Comparison of ENCODE assay signal across 16 cellular contexts in genomic region chr6:57159127-57159526, GRCh38. TPM values are rescaled to one million over a fixed set of nuclear protein-coding genes. Genes with fewer than 3 reads are reported as not detected.
A peak's percentile ranks its signal among the peaks of the same experiment; 100 is the strongest.
DNase-seq lines count a peak whose midpoint lies in the region; ATAC-seq and TF ChIP-seq lines count a peak whose summit lies in the region.
"Had no signal": no experiment of that assay in that cellular context is flagged by ENCODE, and none has a peak within 500 bp of the region (broad histone marks: within the 10 kb centered on the region; RNA-seq: fewer than 3 reads in every experiment).

No MANE protein-coding gene starts in this region.

- H4K20me1 ChIP-seq in mammary epithelial cell (ENCODE audit: insufficient read depth, low read length), result no peaks in the 10 kb centered on the region
- H4K20me1 ChIP-seq: BLaER1 treated with 17β-estradiol and CSF1 and Interleukin-3, amounts not matched to agents 10 nM and 100 nM had no signal

- no TSS peak for BruUV-seq in mammary epithelial cell (replicated peaks; lab: Mats Ljungman, UMichigan)

- H3K4me3 Mint-ChIP-seq in activated T-cell treated with anti-CD3 and anti-CD28 coated beads, Interleukin-2, amount 50 U/mL, for 72 hours, result no peak overlapping the region
- no peak overlapping the region for H3K4me3 Mint-ChIP-seq in activated T-cell treated with anti-CD3 and anti-CD28 coated beads, Interleukin-2, amount 50 U/mL, for 24 hours
- H3K4me3 Mint-ChIP-seq: CD4-positive, CD25-positive, alpha-beta regulatory T cell had no signal

- peaks cover 15% of the 10 kb centered on the region for H3K4me1 Mint-ChIP-seq in activated T-cell treated with anti-CD3 and anti-CD28 coated beads, Interleukin-2, amount 50 U/mL, for 72 hours (ENCODE audit: low read depth)
- H3K4me1 Mint-ChIP-seq in activated T-cell treated with anti-CD3 and anti-CD28 coated beads, Interleukin-2, amount 50 U/mL, for 24 hours (ENCODE audit: low read depth), result peaks cover 10% of the 10 kb centered on the region

- H3K27me3 Mint-ChIP-seq in activated T-cell treated with anti-CD3 and anti-CD28 coated beads, Interleukin-2, amount 50 U/mL, for 72 hours (ENCODE audit: low read depth), result no peaks in the 10 kb centered on the region
- H3K27me3 Mint-ChIP-seq in activated T-cell treated with anti-CD3 and anti-CD28 coated beads, Interleukin-2, amount 50 U/mL, for 24 hours, result no peaks in the 10 kb centered on the region
- H3K27me3 Mint-ChIP-seq: CD4-positive, CD25-positive, alpha-beta regulatory T cell had no signal

- H3K36me3 Mint-ChIP-seq in activated T-cell treated with anti-CD3 and anti-CD28 coated beads, Interleukin-2, amount 50 U/mL, for 72 hours (ENCODE audit: insufficient read depth in 2 of 2), result peaks cover 6 to 15% of the 10 kb centered on the region in 2 donors
- H3K36me3 Mint-ChIP-seq in activated T-cell treated with anti-CD3 and anti-CD28 coated beads, Interleukin-2, amount 50 U/mL, for 24 hours (ENCODE audit: low read depth), result peaks cover 81% of the 10 kb centered on the region

- H2AFZ ChIP-seq in mammary epithelial cell (ENCODE audit: low read depth, low read length), result no peak overlapping the region
- H2AFZ ChIP-seq: GM23248 had no signal

- in situ Hi-C loops in mammary epithelial cell (cut with MboI; ENCODE audit: low sequenced_read_pairs in 2 of 2), result no loop called here

- TF ChIP-seq POLR2A in right lobe of liver (IDR thresholded peaks at IDR 0.05) (no peak), esophagus squamous epithelium (IDR thresholded peaks at IDR 0.05) (no peak)

- H3K4me1 ChIP-seq in mammary epithelial cell (ENCODE audit: insufficient read depth, low read length) (peaks cover 17% of the 10 kb centered on the region), foreskin keratinocyte (peaks cover 15% of the 10 kb centered on the region), right lobe of liver (no peaks in the 10 kb centered on the region), esophagus squamous epithelium (no peaks in the 10 kb centered on the region)
- H3K4me1 ChIP-seq: BLaER1 treated with 17β-estradiol and CSF1 and Interleukin-3, amounts not matched to agents 10 nM and 100 nM had no signal

- H3K9me3 Mint-ChIP-seq in activated T-cell treated with anti-CD3 and anti-CD28 coated beads, Interleukin-2, amount 50 U/mL, for 72 hours, result peaks cover 0 to 2% of the 10 kb centered on the region in 2 donors
- peaks cover 7% of the 10 kb centered on the region for H3K9me3 Mint-ChIP-seq in activated T-cell treated with anti-CD3 and anti-CD28 coated beads, Interleukin-2, amount 50 U/mL, for 24 hours

- H3K79me2 ChIP-seq in mammary epithelial cell (ENCODE audit: insufficient read depth, low read length), result no peaks in the 10 kb centered on the region

- dilution Hi-C loops in mammary epithelial cell (cut with HindIII; ENCODE audit: low sequenced_read_pairs), result no loop called here

- DNase-seq in activated T-cell treated with anti-CD3 and anti-CD28 coated beads, Interleukin-2, amount 50 U/mL, for 72 hours, result no peak
- DNase-seq in activated T-cell treated with anti-CD3 and anti-CD28 coated beads, Interleukin-2, amount 50 U/mL, for 24 hours, result no peak
- DNase-seq in mammary epithelial cell (peak; percentile 74), foreskin keratinocyte (peak; percentile 66 to 85), right lobe of liver (no peak), esophagus squamous epithelium (lab: John Stamatoyannopoulos, UW) (no peak)
- DNase-seq: ACHN; Calu3; CD4-positive, CD25-positive, alpha-beta regulatory T cell; DMS 273 treated with DMSO at 0.1 percent for 48 hours; DMS79 had no signal

- WGBS in mammary epithelial cell (ENCODE audit: low coverage, missing lambda C conversion rate), result 53% methylated on average over 2 of the region's 2 CpGs
- WGBS in right lobe of liver (ENCODE audit: insufficient coverage, low coverage, low lambda C conversion rate, missing lambda C conversion rate), result 87% methylated on average over 2 of the region's 2 CpGs
- 39 to 48% methylated on average over 2 of the region's 2 CpGs for WGBS in esophagus squamous epithelium, 2 donors

- H3K27ac ChIP-seq in mammary epithelial cell (ENCODE audit: insufficient read depth, low read depth, low read length) (no peak overlapping the region), foreskin keratinocyte (no peak overlapping the region), right lobe of liver (no peak overlapping the region), esophagus squamous epithelium (no peak overlapping the region)
- H3K27ac ChIP-seq: BLaER1 treated with 17β-estradiol and CSF1 and Interleukin-3, amounts not matched to agents 10 nM and 100 nM; GM23248 had no signal

- H3K27ac Mint-ChIP-seq in activated T-cell treated with anti-CD3 and anti-CD28 coated beads, Interleukin-2, amount 50 U/mL, for 72 hours, result no peak overlapping the region
- H3K27ac Mint-ChIP-seq in activated T-cell treated with anti-CD3 and anti-CD28 coated beads, Interleukin-2, amount 50 U/mL, for 24 hours, result no peak overlapping the region
- H3K27ac Mint-ChIP-seq: CD4-positive, CD25-positive, alpha-beta regulatory T cell had no signal

- no peak overlapping the region for H3K9ac ChIP-seq in mammary epithelial cell (ENCODE audit: insufficient read depth, low read length)
- H3K9ac ChIP-seq: BLaER1 treated with 17β-estradiol and CSF1 and Interleukin-3, amounts not matched to agents 10 nM and 100 nM; GM23248 had no signal

- peak overlapping the region; percentile 34 for H3K4me2 ChIP-seq in mammary epithelial cell (ENCODE audit: insufficient read depth, low read depth, low read length)
- H3K4me2 ChIP-seq: BLaER1 treated with 17β-estradiol and CSF1 and Interleukin-3, amounts not matched to agents 10 nM and 100 nM had no signal

- CTCF ChIA-PET in mammary epithelial cell (lab: Charles Lee; ENCODE audit: low non-redundant PET), result no interaction called here

- H3K9me3 ChIP-seq in mammary epithelial cell (replicated peaks; ENCODE audit: insufficient read depth, low read length) (no peaks in the 10 kb centered on the region), right lobe of liver (no peaks in the 10 kb centered on the region), esophagus squamous epithelium (peaks cover 0 to 6% (median 0%) of the 10 kb centered on the region in 3 donors)

- intact Hi-C loops in mammary epithelial cell (cut with micrococcal nuclease) (no loop called here), right lobe of liver (cut with DNase I) (no loop called here), esophagus squamous epithelium (cut with DNase I) (no loop called here)

- no peak overlapping the region for H3K4me3 ChIP-seq in mammary epithelial cell (replicated peaks in 1 of 3; ENCODE audit: insufficient read depth in 1 of 3, low read depth in 2 of 3, low read length in 3 of 3)
- H3K4me3 ChIP-seq in right lobe of liver, result no peak overlapping the region
- no peak overlapping the region for H3K4me3 ChIP-seq in esophagus squamous epithelium
- H3K4me3 ChIP-seq: BLaER1 treated with 17β-estradiol and CSF1 and Interleukin-3, amounts not matched to agents 10 nM and 100 nM; GM12878; GM23248 had no signal

- peak; percentile 57 to 71 for ATAC-seq in activated T-cell treated with anti-CD3 and anti-CD28 coated beads, Interleukin-2, amount 50 U/mL, for 72 hours (replicated peaks in 1 of 2)
- peak; percentile 94 for ATAC-seq in foreskin keratinocyte
- no peak for ATAC-seq in HG03460 (IDR thresholded peaks at IDR 0.05; ENCODE audit: unreplicated experiment)
- ATAC-seq in right lobe of liver, result no peak
- ATAC-seq: GM12878, HepG2 had no signal

- TF ChIP-seq CTCF in mammary epithelial cell (conservative IDR thresholded peaks at IDR 0.05 in 1 of 2, IDR thresholded peaks at IDR 0.05 in 1 of 2; ENCODE audit: extremely low read depth in 1 of 2, insufficient read depth in 1 of 2, low read depth in 1 of 2, low read length in 2 of 2) (no peak), foreskin keratinocyte (conservative IDR thresholded peaks at IDR 0.05) (no peak), right lobe of liver (IDR thresholded peaks at IDR 0.05) (no peak), esophagus squamous epithelium (IDR thresholded peaks at IDR 0.05) (no peak)

- no peaks in the 10 kb centered on the region for H3K27me3 ChIP-seq in mammary epithelial cell (ENCODE audit: insufficient read depth, low read length)
- H3K27me3 ChIP-seq in foreskin keratinocyte, result no peaks in the 10 kb centered on the region
- H3K27me3 ChIP-seq in right lobe of liver, result no peaks in the 10 kb centered on the region
- H3K27me3 ChIP-seq in esophagus squamous epithelium, result no peaks in the 10 kb centered on the region
- H3K27me3 ChIP-seq: BLaER1 treated with 17β-estradiol and CSF1 and Interleukin-3, amounts not matched to agents 10 nM and 100 nM had no signal

- H3K36me3 ChIP-seq in mammary epithelial cell (ENCODE audit: insufficient read depth, low read length) (peaks cover 14% of the 10 kb centered on the region), right lobe of liver (peaks cover 0 to 30% (median under 1%) of the 10 kb centered on the region in 4 donors), esophagus squamous epithelium (peaks cover 0 to 80% (median 0%) of the 10 kb centered on the region in 3 donors)

RNA-seq across cellular contexts. Expression of gene BAG2, which starts 13.0 kb away (rescaled TPM):
- 1 to 10 TPM; 5.5 to 5.8 TPM for total RNA-seq in activated T-cell treated with anti-CD3 and anti-CD28 coated beads, Interleukin-2, amount 50 U/mL, for 72 hours
- total RNA-seq in mammary epithelial cell (1 to 10 TPM; 2.1 to 2.3 TPM), foreskin keratinocyte (1.4 and 1.9 TPM in 2 replicates), right lobe of liver (1 to 10 TPM; 2.8 to 6.2 (median 4.3) TPM), esophagus squamous epithelium (1 to 10 TPM in 3 of 4 donors, under 1 TPM in 1; 0.38 to 6.7 (median 1.5) TPM)
- polyA plus RNA-seq in mammary epithelial cell (1.9 TPM), foreskin keratinocyte (0.82 and 1.4 TPM in 2 replicates)
- polyA minus RNA-seq in mammary epithelial cell, result not detected

Comparison
In these comparisons a context has a peak if more than half of its experiments do, and no peak if none do; other contexts are left out.
1. ATAC-seq: peak in activated T-cell treated with anti-CD3 and anti-CD28 coated beads, Interleukin-2, amount 50 U/mL, for 72 hours (2 of 2) and foreskin keratinocyte (single experiment); none in HG03460 (single experiment) and right lobe of liver (0 of 4).
2. DNase-seq: peak in mammary epithelial cell (single experiment) and foreskin keratinocyte (2 of 2); none in activated T-cell treated with anti-CD3 and anti-CD28 coated beads, Interleukin-2, amount 50 U/mL, for 72 hours (0 of 2), activated T-cell treated with anti-CD3 and anti-CD28 coated beads, Interleukin-2, amount 50 U/mL, for 24 hours (single experiment), right lobe of liver (0 of 3) and esophagus squamous epithelium (single experiment).